Comparison of ENCODE assay signal across 8 cellular contexts in the genomic region with DNA sequence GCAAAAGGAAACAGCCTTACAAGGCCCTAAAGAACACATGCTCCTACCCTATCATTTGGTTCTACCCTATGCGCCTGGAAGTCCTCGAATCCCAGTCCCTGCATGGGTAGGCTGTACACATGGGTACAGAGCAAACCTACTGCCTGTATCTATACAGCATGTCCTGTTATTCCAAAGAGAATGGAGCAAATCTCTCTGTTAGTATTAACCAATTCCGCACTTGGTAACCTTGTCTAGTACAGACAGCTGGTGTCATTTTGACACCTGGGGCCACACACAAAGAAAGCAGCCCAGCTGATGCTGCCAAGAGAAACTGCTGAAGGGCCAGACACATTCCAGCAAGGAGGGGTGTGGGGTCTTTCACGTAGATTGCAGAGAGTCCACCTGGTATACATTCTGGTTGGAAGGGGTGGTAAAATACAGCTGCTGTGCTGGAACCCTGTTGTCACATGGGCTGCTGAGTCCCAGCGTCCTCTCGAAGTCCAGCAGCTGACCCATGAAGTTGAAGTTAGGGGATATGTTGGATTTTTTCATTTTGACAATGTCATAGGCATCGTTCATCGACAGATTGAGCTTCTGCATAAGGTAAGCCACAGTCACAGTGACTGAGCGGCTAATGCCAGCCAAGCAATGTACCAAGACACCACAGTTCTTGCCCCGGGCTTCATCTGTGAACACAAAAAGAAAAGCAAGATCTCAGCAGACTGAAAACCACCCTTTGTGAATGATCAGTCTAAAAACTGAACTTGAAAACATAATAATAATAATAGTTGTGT. TPM values are rescaled to one million over a fixed set of nuclear protein-coding genes. Genes with fewer than 3 reads are reported as not detected.
DNase-seq lines count a peak whose midpoint lies in the region; ATAC-seq and TF ChIP-seq lines count a peak whose summit lies in the region.

No MANE protein-coding gene starts in this region.

- H3K9me3 Mint-ChIP-seq in central memory CD8-positive, alpha-beta T cell: no peaks in the 10 kb centered on the region

- TF ChIP-seq CTCF in AG04450 (IDR thresholded peaks at IDR 0.05; ENCODE audit: low read depth, low read length) (no peak), adrenal gland (IDR thresholded peaks at IDR 0.05) (no peak)

- POLR2A ChIA-PET in AG04450 (lab: Yijun Ruan, JAX): interaction anchor here (1.0 kb wide), 1 partner anchor 29 kb away, joined by 3 read pairs; no protein-coding TSS in a partner anchor

- intact Hi-C loops in left colon (cut with DNase I, micrococcal nuclease): no loop called here
- intact Hi-C loops in adrenal gland (cut with DNase I): loop anchor here in 1 of 2 donors (10.0 kb wide), 1 partner anchor 184 kb away; no protein-coding TSS in a partner anchor

- no peak for ATAC-seq in central memory CD8-positive, alpha-beta T cell (replicated peaks; ENCODE audit: extremely low read depth, poor library complexity, severe bottlenecking)
- no peak for ATAC-seq in left colon
- ATAC-seq in HG02938 (IDR thresholded peaks at IDR 0.05; ENCODE audit: unreplicated experiment): no peak

- H3K9me3 ChIP-seq in AG04450 (ENCODE audit: control insufficient read depth, insufficient read depth, low read length) (no peaks in the 10 kb centered on the region; the same call in 1 of the 2 replicates), KOPT-K1 (ENCODE audit: insufficient read depth, low read length, poor library complexity, severe bottlenecking) (peaks cover 15% of the 10 kb centered on the region), mononuclear cell (ENCODE audit: low read depth, low read length) (no peaks in the 10 kb centered on the region), adrenal gland (replicated peaks in 1 of 3) (no peaks in the 10 kb centered on the region)

- H3K4me3 ChIP-seq in AG04450 (ENCODE audit: low read depth, low read length) (peak overlapping the region; percentile 98), mononuclear cell (ENCODE audit: low read length) (peak overlapping the region; percentile 90), adrenal gland (peak overlapping the region in 2 of 4 donors; percentile 11 to 72)

- no peak overlapping the region for H3K27ac ChIP-seq in AG04450 (ENCODE audit: low read depth, low read length)
- peak overlapping the region; percentile 67 for H3K27ac ChIP-seq in KOPT-K1 (ENCODE audit: low read depth, low read length, poor library complexity, severe bottlenecking)
- peak overlapping the region in 2 of 5 donors; percentile 93 to 98 for H3K27ac ChIP-seq in adrenal gland

- peaks cover 72% of the 10 kb centered on the region for H3K4me1 Mint-ChIP-seq in central memory CD8-positive, alpha-beta T cell

- H3K36me3 ChIP-seq in KOPT-K1 (ENCODE audit: insufficient read depth, low read length) (peaks cover 35% of the 10 kb centered on the region), adrenal gland (replicated peaks in 1 of 2) (peaks cover 0 to 17% of the 10 kb centered on the region in 2 donors)

- CTCF ChIA-PET in AG04450 (lab: Charles Lee): interaction anchor here (1.5 to 7.3 kb wide), 3 partner anchors 112 to 332 kb away, joined by 5 to 48 read pairs (median 10); no protein-coding TSS in a partner anchor

- peaks cover 83% of the 10 kb centered on the region for H3K4me1 ChIP-seq in mononuclear cell (ENCODE audit: insufficient read depth, low read length)
- H3K4me1 ChIP-seq in adrenal gland (replicated peaks in 1 of 2): peaks cover 0 to 37% of the 10 kb centered on the region in 2 donors

- 45 to 68% (median 56%) methylated on average over 10 of the region's 10 CpGs for WGBS in adrenal gland, 4 donors

- no peak for TF ChIP-seq POLR2A in adrenal gland (IDR thresholded peaks at IDR 0.05)

- peaks cover 16% of the 10 kb centered on the region for H3K36me3 Mint-ChIP-seq in central memory CD8-positive, alpha-beta T cell (ENCODE audit: insufficient read depth)

- in situ Hi-C loops in ACHN (cut with HindIII; ENCODE audit: low pct_ligation_motif_present, low pct_unique_long_range_greater_than_20kb, low sequenced_read_pairs): no loop called here

- H3K27me3 Mint-ChIP-seq in central memory CD8-positive, alpha-beta T cell: no peaks in the 10 kb centered on the region

- no peak for DNase-seq in AG04450 (ENCODE audit: low read depth, low spot score)
- DNase-seq in central memory CD8-positive, alpha-beta T cell (ENCODE audit: low spot score in 2 of 2): no peak
- no peak for DNase-seq in left colon
- DNase-seq in ACHN: no peak
- no peak for DNase-seq in adrenal gland

- H3K27me3 ChIP-seq in AG04450 (ENCODE audit: control insufficient read depth, insufficient read depth, low read length) (no peaks in the 10 kb centered on the region), mononuclear cell (ENCODE audit: insufficient read depth, low read length) (no peaks in the 10 kb centered on the region), adrenal gland (no peaks in the 10 kb centered on the region)

- no peak overlapping the region for H3K27ac Mint-ChIP-seq in central memory CD8-positive, alpha-beta T cell (ENCODE audit: low read depth)

- peak overlapping the region; percentile 36 for H3K4me3 Mint-ChIP-seq in central memory CD8-positive, alpha-beta T cell

RNA-seq across cellular contexts. Expression of a gene that starts 3.2 kb away (rescaled TPM):
- polyA plus RNA-seq in AG04450 (2011; rRNA removed) (27.9 and 32.0 TPM in 2 replicates), adrenal gland (10 to 100 TPM; 16.3 to 21.5 (median 21.0) TPM)
- polyA minus RNA-seq in AG04450 (2011; rRNA and poly(A)+ RNA removed): 59.0 and 104 TPM in 2 replicates
- total RNA-seq in mononuclear cell (375 TPM), left colon (10 to 100 TPM; 58.8 to 82.3 TPM), adrenal gland (10 to 100 TPM; 12.3 to 81.8 (median 47.7) TPM)
